ENCODE assay signal across 26 cellular contexts in the genomic region with DNA sequence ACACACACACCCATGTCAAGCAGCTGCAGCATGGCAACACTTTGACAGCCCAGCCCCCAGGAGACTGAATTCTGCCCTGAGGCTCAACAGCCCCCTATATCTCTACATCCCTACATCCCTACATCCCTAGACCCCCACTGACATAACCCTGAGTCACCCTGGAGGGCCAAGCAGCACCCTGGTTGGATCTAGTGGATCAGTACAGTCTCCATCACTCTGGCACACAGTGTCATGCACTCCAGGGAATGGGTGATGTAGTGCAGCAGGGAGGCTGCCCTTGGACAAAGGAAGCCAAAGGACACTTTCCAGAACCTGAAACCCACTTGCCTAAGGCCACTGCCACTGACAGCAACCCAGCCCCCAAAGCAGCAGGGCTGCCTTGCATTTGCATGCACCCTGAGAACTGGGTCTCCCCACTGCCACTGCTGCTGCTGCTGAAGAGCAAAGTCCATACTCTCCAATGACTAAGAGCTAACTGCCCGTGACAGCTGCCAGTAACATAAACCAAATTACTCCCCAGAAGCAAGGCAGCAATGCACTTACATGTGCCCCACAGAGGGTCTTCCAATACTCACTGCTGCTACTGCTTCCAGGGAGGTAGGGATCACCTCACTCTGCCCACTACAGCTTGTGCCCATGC.
DNase-seq lines count a peak whose midpoint lies in the region; ATAC-seq lines count a peak whose summit lies in the region.
"Had no signal": no experiment of that assay in that cellular context is flagged by ENCODE, and none has a peak within 500 bp of the region (broad histone marks: within the 10 kb centered on the region; RNA-seq: fewer than 3 reads in every experiment).

No MANE protein-coding gene starts in this region.

- 61 to 70% methylated on average over 1 of the region's 1 CpG for WGBS in aorta, 2 donors

- intact Hi-C loops in posterior vena cava (cut with DNase I) (no loop called here), aorta (cut with DNase I) (no loop called here)

- ATAC-seq in aorta (ENCODE audit: low FRiP score): peak; percentile 57
- ATAC-seq: CD8-positive, alpha-beta T cell; HepG2 had no signal

- no peaks in the 10 kb centered on the region for H3K4me1 ChIP-seq in aorta (ENCODE audit: control insufficient read depth in 1 of 2, insufficient read depth in 2 of 2, low read length in 2 of 2)
- H3K4me1 ChIP-seq: Caco-2 had no signal

- H3K27ac ChIP-seq in aorta (ENCODE audit: low read depth in 1 of 2, low read length in 2 of 2): no peak overlapping the region
- H3K27ac ChIP-seq: 22Rv1, C4-2B had no signal

- no peaks in the 10 kb centered on the region for H3K9me3 ChIP-seq in aorta (ENCODE audit: control insufficient read depth, low read length)
- H3K9me3 ChIP-seq: Caco-2 had no signal

- peak; percentile 29 for DNase-seq in DMS53 (lab: John Stamatoyannopoulos, UW)
- DNase-seq in DMS53 treated with DMSO at 0.1 percent for 48 hours (lab: John Stamatoyannopoulos, UW; ENCODE audit: unreplicated experiment): no peak
- DNase-seq in kidney tubule cell (ENCODE audit: low spot score): peak; percentile 17
- peak; percentile 68 for DNase-seq in posterior vena cava (ENCODE audit: low spot score)
- no peak for DNase-seq in aorta
- DNase-seq in activated CD4-positive, alpha-beta T cell treated with anti-CD3 and anti-CD28 coated beads for 48 hours: no peak
- no peak for DNase-seq in stimulated activated CD4-positive, alpha-beta T cell treated with anti-CD3 and anti-CD28 coated beads, Interleukin-1b, Interleukin-23, amount 100 ng/mL, for 48 hours
- DNase-seq in stimulated activated CD4-positive, alpha-beta T cell treated with anti-CD3 and anti-CD28 coated beads, Interleukin-12 subunit alpha, Interleukin-12 subunit beta, amount 100 ng/mL, for 4 hours: no peak
- DNase-seq: Caco-2; CD8-positive, alpha-beta T cell; DMS79 treated with DMSO at 0.1 percent for 48 hours; GF-D8; H7; Kasumi-1; MV-4-11; NCI-H1105; NCI-H1436 treated with DMSO at 0.1 percent for 48 hours; NCI-H187 treated with DMSO at 0.1 percent for 48 hours; NCI-H2107; NCI-H446; NCI-H524 treated with DMSO at 0.1 percent for 48 hours; RPMI8226; SHP77 treated with DMSO at 0.1 percent for 48 hours had no signal

- H3K36me3 ChIP-seq in aorta (ENCODE audit: control insufficient read depth in 1 of 2, insufficient read depth in 2 of 2, low read length in 1 of 2): no peaks in the 10 kb centered on the region

- no peaks in the 10 kb centered on the region for H3K27me3 ChIP-seq in aorta (ENCODE audit: control insufficient read depth in 1 of 2, insufficient read depth in 2 of 2, low read length in 1 of 2)

- no peak overlapping the region for H3K4me3 ChIP-seq in aorta (ENCODE audit: low read length in 2 of 2)

Comparison
In these comparisons a context has a peak if more than half of its experiments do, and no peak if none do; other contexts are left out.
1. DNase-seq: peak in DMS53 (single experiment), kidney tubule cell (single experiment) and posterior vena cava (single experiment); none in DMS53 treated with DMSO at 0.1 percent for 48 hours (single experiment), aorta (0 of 2), activated CD4-positive, alpha-beta T cell treated with anti-CD3 and anti-CD28 coated beads for 48 hours (single experiment), stimulated activated CD4-positive, alpha-beta T cell treated with anti-CD3 and anti-CD28 coated beads, Interleukin-1b, Interleukin-23, amount 100 ng/mL, for 48 hours (single experiment) and stimulated activated CD4-positive, alpha-beta T cell treated with anti-CD3 and anti-CD28 coated beads, Interleukin-12 subunit alpha, Interleukin-12 subunit beta, amount 100 ng/mL, for 4 hours (single experiment).